15 cellular contexts compared by ENCODE assay signal in genomic region chr4:153018716-153019115, GRCh38.
A peak's percentile ranks its signal among the peaks of the same experiment; 100 is the strongest.
DNase-seq lines count a peak whose midpoint lies in the region; ATAC-seq and TF ChIP-seq lines count a peak whose summit lies in the region.
"Had no signal": no experiment of that assay in that cellular context is flagged by ENCODE, and none has a peak within 500 bp of the region (broad histone marks: within the 10 kb centered on the region; RNA-seq: fewer than 3 reads in every experiment).

No MANE protein-coding gene starts in this region.

- DNase-seq in Ammon's horn (ENCODE audit: low spot score) (peak; percentile 28), NCI-H1092 (lab: John Stamatoyannopoulos, UW) (peak; percentile 35), NCI-H345 treated with DMSO at 0.1 percent for 48 hours (lab: John Stamatoyannopoulos, UW; ENCODE audit: unreplicated experiment) (peak; percentile 30), myocyte (ENCODE audit: low read depth) (peak; percentile 51), BE2C (no peak), UCSD-AML1 (lab: John Stamatoyannopoulos, UW; ENCODE audit: unreplicated experiment) (no peak)
- DNase-seq: CD8-positive, alpha-beta memory T cell; NCI-H1930; NCI-H2227 treated with DMSO at 0.1 percent for 48 hours; NCI-H526 treated with DMSO at 0.1 percent for 48 hours; PC-9; T-helper 17 cell had no signal

- no peaks in the 10 kb centered on the region for H3K4me1 ChIP-seq in BE2C
- H3K4me1 ChIP-seq: SJSA1 had no signal

- TF ChIP-seq CTCF in BE2C (IDR thresholded peaks at IDR 0.05; ENCODE audit: low read depth, low read length) = no peak

- no peaks in the 10 kb centered on the region for H3K36me3 ChIP-seq in BE2C
- H3K36me3 ChIP-seq: SJSA1 had no signal

- H3K9me3 ChIP-seq in BE2C = no peaks in the 10 kb centered on the region
- H3K9me3 ChIP-seq: SJSA1 had no signal

- no peak overlapping the region for H3K4me3 ChIP-seq in BE2C (ENCODE audit: low read depth, low read length)
- H3K4me3 ChIP-seq: K562, PC-9, SJSA1 had no signal

- H3K27me3 ChIP-seq in BE2C = no peaks in the 10 kb centered on the region
- H3K27me3 ChIP-seq: SJSA1 had no signal

- ATAC-seq in HG03457 (IDR thresholded peaks at IDR 0.05; ENCODE audit: unreplicated experiment) = no peak
- ATAC-seq: K562, T-helper 17 cell had no signal

Comparison
In these comparisons a context has a peak if more than half of its experiments do, and no peak if none do; other contexts are left out.
1. DNase-seq: peak in Ammon's horn (single experiment), NCI-H1092 (single experiment), NCI-H345 treated with DMSO at 0.1 percent for 48 hours (single experiment) and myocyte (single experiment); none in BE2C (single experiment) and UCSD-AML1 (single experiment).